Comparison of ENCODE assay signal across 1 cellular context in genomic region chr2:224038049-224038829, GRCh38.
A peak's percentile ranks its signal among the peaks of the same experiment; 100 is the strongest.
TF ChIP-seq lines count a peak whose summit lies in the region.

No MANE protein-coding gene starts in this region.

TF ChIP-seq in HepG2, 621 proteins besides CTCF, POLR2A, EP300 and RAD21 (continued from another document):
- TF ChIP-seq MAFK (conservative IDR thresholded peaks at IDR 0.05 in 1 of 2, IDR thresholded peaks at IDR 0.05 in 1 of 2; ENCODE audit: low read length in 2 of 2), result peak; percentile 15 to 24; a peak in 1 of 4 replicates
- peak; percentile 57 for TF ChIP-seq HNRNPLL (IDR thresholded peaks at IDR 0.05; ENCODE audit: low read depth, low read length, poor library complexity, severe bottlenecking)
- 0 out of 2 replicates have a peak, but pooled peaks have one; percentile 54 for TF ChIP-seq ZNF607 (CRISPR knock-in tag; IDR thresholded peaks at IDR 0.05; ENCODE audit: borderline replicate concordance)
- peak; percentile 99 for TF ChIP-seq ZNF800 (CRISPR knock-in tag; IDR thresholded peaks at IDR 0.05)
- no peak for TF ChIP-seq ISX (CRISPR knock-in tag; conservative IDR thresholded peaks at IDR 0.05)
- no peak for TF ChIP-seq HDAC2 (CRISPR knock-in tag; IDR thresholded peaks at IDR 0.05)
- peak; percentile 81 for TF ChIP-seq ZNF777 (CRISPR knock-in tag; IDR thresholded peaks at IDR 0.05)
- 0 out of 2 replicates have a peak, but pooled peaks have one; percentile 30 for TF ChIP-seq ZSCAN20 (CRISPR knock-in tag; IDR thresholded peaks at IDR 0.05; ENCODE audit: borderline replicate concordance)
- peak; percentile 73 for TF ChIP-seq KDM2A (CRISPR knock-in tag; IDR thresholded peaks at IDR 0.05; ENCODE audit: borderline replicate concordance, low read depth)
- 0 out of 2 replicates have a peak, but pooled peaks have one; percentile 6 for TF ChIP-seq FOXO1 (CRISPR knock-in tag; IDR thresholded peaks at IDR 0.05)
- TF ChIP-seq SMAD1 (CRISPR knock-in tag; IDR thresholded peaks at IDR 0.05; ENCODE audit: borderline replicate concordance, low read depth), result no peak
- 0 out of 2 replicates have a peak, but pooled peaks have one; percentile 34 for TF ChIP-seq ADNP (CRISPR knock-in tag; IDR thresholded peaks at IDR 0.05)
- no peak for TF ChIP-seq ZNF567 (CRISPR knock-in tag; IDR thresholded peaks at IDR 0.05; ENCODE audit: borderline replicate concordance)
- TF ChIP-seq ZSCAN21 (CRISPR knock-in tag; IDR thresholded peaks at IDR 0.05; ENCODE audit: borderline replicate concordance), result no peak
- TF ChIP-seq ZBTB7B (CRISPR knock-in tag; IDR thresholded peaks at IDR 0.05), result 0 out of 2 replicates have a peak, but pooled peaks have one; percentile 35
- peak; percentile 33; the same call in 1 of the 2 replicates for TF ChIP-seq ZFY (CRISPR knock-in tag; IDR thresholded peaks at IDR 0.05)
